ENCODE assay signal across 11 cellular contexts in the genomic region with DNA sequence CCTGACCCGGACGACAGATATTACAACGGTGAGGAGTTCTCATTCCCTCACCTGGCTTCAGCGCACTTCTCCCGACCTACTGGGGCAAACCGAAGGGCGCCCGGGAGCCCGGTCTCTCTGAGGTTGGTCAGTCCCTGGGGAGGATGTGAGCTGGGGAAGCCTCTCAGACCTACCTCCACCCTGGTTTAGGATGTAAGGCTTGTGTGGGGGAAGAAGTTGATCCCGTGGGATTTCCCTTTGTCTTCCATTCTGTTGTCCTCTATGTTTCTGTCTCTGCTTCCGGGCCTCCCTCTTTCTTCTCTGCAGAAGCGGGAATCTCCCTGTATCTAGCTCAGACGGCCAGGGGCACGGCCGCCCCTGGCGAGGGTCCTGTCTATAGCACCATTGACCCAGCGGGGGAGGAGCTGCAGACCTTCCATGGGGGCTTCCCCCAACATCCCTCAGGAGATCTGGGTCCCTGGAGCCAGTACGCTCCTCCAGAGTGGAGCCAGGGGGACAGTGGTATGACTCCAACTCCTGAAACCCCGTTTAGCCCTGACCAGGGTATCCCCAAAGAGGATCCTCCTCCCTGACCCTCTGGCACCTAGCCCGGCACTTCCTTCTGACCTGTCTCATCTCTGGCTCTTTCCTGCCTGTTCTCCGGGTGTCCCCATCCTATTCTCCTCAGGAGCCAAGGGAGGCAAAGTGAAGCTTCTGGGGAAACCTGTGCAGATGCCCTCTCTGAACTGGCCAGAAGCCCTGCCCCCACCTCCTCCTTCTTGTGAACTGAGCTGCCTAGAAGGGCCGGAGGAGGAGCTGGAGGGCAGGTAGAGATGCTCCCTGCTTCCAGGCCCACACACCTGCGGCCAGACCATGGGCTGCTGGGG. TPM values are rescaled to one million over a fixed set of nuclear protein-coding genes. Genes with fewer than 3 reads are reported as not detected.
DNase-seq lines count a peak whose midpoint lies in the region; ATAC-seq and TF ChIP-seq lines count a peak whose summit lies in the region.
"Had no signal": no experiment of that assay in that cellular context is flagged by ENCODE, and none has a peak within 500 bp of the region (broad histone marks: within the 10 kb centered on the region; RNA-seq: fewer than 3 reads in every experiment).

No MANE protein-coding gene starts in this region.

- peaks cover 0 to 3% of the 10 kb centered on the region in 2 donors for H3K27me3 ChIP-seq in naive thymus-derived CD4-positive, alpha-beta T cell (ENCODE audit: control insufficient read depth in 2 of 2, insufficient read depth in 2 of 2, low read length in 2 of 2)

- H3K9me3 ChIP-seq in naive thymus-derived CD4-positive, alpha-beta T cell (ENCODE audit: control insufficient read depth in 2 of 3, low read length in 3 of 3) = no peaks in the 10 kb centered on the region
- H3K9me3 ChIP-seq: neutrophil had no signal

- peaks cover 18% of the 10 kb centered on the region for H3K27me3 Mint-ChIP-seq in stimulated activated naive CD8-positive, alpha-beta T cell treated with anti-CD3 and anti-CD28 coated beads, Interleukin-15, Interleukin-2, amounts not matched to agents 100 ng/mL and 50 ng/mL, for 24 hours
- H3K27me3 Mint-ChIP-seq in naive thymus-derived CD4-positive, alpha-beta T cell = peaks cover 8 to 33% (median 18%) of the 10 kb centered on the region in 5 donors

- CTCF ChIA-PET in naive thymus-derived CD4-positive, alpha-beta T cell (lab: Charles Lee) = interaction anchor here (1.2 kb wide), 1 partner anchor 45 kb away, joined by 5 read pairs; no protein-coding TSS in a partner anchor

- peak overlapping the region; percentile 82 for H3K27ac Mint-ChIP-seq in stimulated activated naive CD8-positive, alpha-beta T cell treated with anti-CD3 and anti-CD28 coated beads, Interleukin-15, Interleukin-2, amounts not matched to agents 100 ng/mL and 50 ng/mL, for 24 hours
- H3K27ac Mint-ChIP-seq in naive thymus-derived CD4-positive, alpha-beta T cell = peak overlapping the region in 8 of 9 donors; percentile 21 to 95 (median 72)

- H3K36me3 ChIP-seq in naive thymus-derived CD4-positive, alpha-beta T cell (ENCODE audit: control insufficient read depth in 2 of 3, insufficient read depth in 3 of 3, low read length in 3 of 3) = no peaks in the 10 kb centered on the region
- H3K36me3 ChIP-seq: neutrophil had no signal

- POLR2A ChIA-PET in naive thymus-derived CD4-positive, alpha-beta T cell (lab: Charles Lee) = interaction anchor here (0.8 to 1.4 kb wide), 2 partner anchors 76 to 255 kb away, joined by 3 to 11 read pairs; a partner anchor contains a TSS

- H3K4me1 Mint-ChIP-seq in stimulated activated naive CD8-positive, alpha-beta T cell treated with anti-CD3 and anti-CD28 coated beads, Interleukin-15, Interleukin-2, amounts not matched to agents 100 ng/mL and 50 ng/mL, for 24 hours (ENCODE audit: low read depth) = peaks cover 13% of the 10 kb centered on the region
- peaks cover 11 to 34% (median 24%) of the 10 kb centered on the region in 7 donors for H3K4me1 Mint-ChIP-seq in naive thymus-derived CD4-positive, alpha-beta T cell

- H3K4me3 Mint-ChIP-seq in stimulated activated naive CD8-positive, alpha-beta T cell treated with anti-CD3 and anti-CD28 coated beads, Interleukin-15, Interleukin-2, amounts not matched to agents 100 ng/mL and 50 ng/mL, for 24 hours = peak overlapping the region; percentile 86
- peak overlapping the region; percentile 85 to 94 (median 90) for H3K4me3 Mint-ChIP-seq in naive thymus-derived CD4-positive, alpha-beta T cell

- no peaks in the 10 kb centered on the region for H3K36me3 Mint-ChIP-seq in stimulated activated naive CD8-positive, alpha-beta T cell treated with anti-CD3 and anti-CD28 coated beads, Interleukin-15, Interleukin-2, amounts not matched to agents 100 ng/mL and 50 ng/mL, for 24 hours (ENCODE audit: low read depth)
- H3K36me3 Mint-ChIP-seq in naive thymus-derived CD4-positive, alpha-beta T cell = peaks cover 0 to 2% (median 0%) of the 10 kb centered on the region in 5 donors

- no peak for ATAC-seq in stimulated activated naive CD8-positive, alpha-beta T cell treated with anti-CD3 and anti-CD28 coated beads, Interleukin-15, Interleukin-2, amounts not matched to agents 100 U/mL and 50 U/mL, for 24 hours
- no peak for ATAC-seq in naive thymus-derived CD4-positive, alpha-beta T cell
- ATAC-seq in GM19452 (IDR thresholded peaks at IDR 0.05; ENCODE audit: unreplicated experiment) = no peak
- ATAC-seq: foreskin keratinocyte had no signal

- H3K4me3 ChIP-seq in choroid plexus epithelial cell (ENCODE audit: low read depth, low read length) = peak overlapping the region; percentile 76
- no peak overlapping the region for H3K4me3 ChIP-seq in naive thymus-derived CD4-positive, alpha-beta T cell (ENCODE audit: low read length)

- no peak for DNase-seq in stimulated activated naive CD8-positive, alpha-beta T cell treated with anti-CD3 and anti-CD28 coated beads, Interleukin-15, Interleukin-2, amounts not matched to agents 100 U/mL and 50 U/mL, for 24 hours
- DNase-seq in choroid plexus epithelial cell (ENCODE audit: low read depth) = no peak
- no peak for DNase-seq in naive thymus-derived CD4-positive, alpha-beta T cell
- no peak for DNase-seq in NAMALWA (ENCODE audit: low spot score)
- DNase-seq in NCI-H2107 (lab: John Stamatoyannopoulos, UW) = no peak
- no peak for DNase-seq in NCI-H187 treated with DMSO at 0.1 percent for 48 hours (lab: John Stamatoyannopoulos, UW)
- DNase-seq: foreskin keratinocyte had no signal

- peaks cover 7 to 9% of the 10 kb centered on the region in 2 donors for H3K4me1 ChIP-seq in naive thymus-derived CD4-positive, alpha-beta T cell (ENCODE audit: control insufficient read depth in 2 of 2, insufficient read depth in 2 of 2, low read length in 2 of 2)
- H3K4me1 ChIP-seq: foreskin keratinocyte had no signal

- intact Hi-C loops in naive thymus-derived CD4-positive, alpha-beta T cell (cut with micrococcal nuclease) = loop anchor here (2.0 to 5.0 kb wide), 9 partner anchors 41 to 1136 kb away; a partner anchor contains a TSS

- no peaks in the 10 kb centered on the region for H3K9me3 Mint-ChIP-seq in stimulated activated naive CD8-positive, alpha-beta T cell treated with anti-CD3 and anti-CD28 coated beads, Interleukin-15, Interleukin-2, amounts not matched to agents 100 ng/mL and 50 ng/mL, for 24 hours
- no peaks in the 10 kb centered on the region for H3K9me3 Mint-ChIP-seq in naive thymus-derived CD4-positive, alpha-beta T cell

- H3K27ac ChIP-seq in naive thymus-derived CD4-positive, alpha-beta T cell (ENCODE audit: low read depth, low read length) = no peak overlapping the region
- H3K27ac ChIP-seq: neutrophil had no signal

- TF ChIP-seq CTCF in choroid plexus epithelial cell (conservative IDR thresholded peaks at IDR 0.05; ENCODE audit: low read depth, low read length) = no peak

RNA-seq across cellular contexts. Expression of a gene that starts 12.6 kb away (rescaled TPM):
- 10 to 100 TPM in 4 of 5 experiments, 1 to 10 TPM in 1; 8.1 to 51.3 (median 38.0) TPM for total RNA-seq in naive thymus-derived CD4-positive, alpha-beta T cell
- polyA plus RNA-seq in naive thymus-derived CD4-positive, alpha-beta T cell = 1 to 10 TPM; 3.6 to 8.5 TPM

RNA-seq across cellular contexts. Expression of a gene that starts 19.8 kb away (rescaled TPM):
- under 1 TPM in 2 of 5 experiments, not detected in 3; 0.19 to 0.29 TPM for total RNA-seq in naive thymus-derived CD4-positive, alpha-beta T cell
- polyA plus RNA-seq in naive thymus-derived CD4-positive, alpha-beta T cell = under 1 TPM in 1 of 2 donors, not detected in 1; 0.04 TPM
- total RNA-seq: OCI-LY7 had no signal

RNA-seq across cellular contexts. Expression of a gene that starts 41.2 kb away (rescaled TPM):
- not detected for total RNA-seq in naive thymus-derived CD4-positive, alpha-beta T cell
- polyA plus RNA-seq in naive thymus-derived CD4-positive, alpha-beta T cell = not detected
- total RNA-seq: foreskin keratinocyte, OCI-LY7 had no signal
- polyA plus RNA-seq: foreskin keratinocyte had no signal

RNA-seq across cellular contexts. Expression of a gene that starts 58.0 kb away (rescaled TPM):
- total RNA-seq in naive thymus-derived CD4-positive, alpha-beta T cell = not detected
- not detected for polyA plus RNA-seq in naive thymus-derived CD4-positive, alpha-beta T cell
- total RNA-seq: foreskin keratinocyte, OCI-LY7 had no signal
- polyA plus RNA-seq: foreskin keratinocyte had no signal
